8 cellular contexts compared by ENCODE assay signal in the genomic region with DNA sequence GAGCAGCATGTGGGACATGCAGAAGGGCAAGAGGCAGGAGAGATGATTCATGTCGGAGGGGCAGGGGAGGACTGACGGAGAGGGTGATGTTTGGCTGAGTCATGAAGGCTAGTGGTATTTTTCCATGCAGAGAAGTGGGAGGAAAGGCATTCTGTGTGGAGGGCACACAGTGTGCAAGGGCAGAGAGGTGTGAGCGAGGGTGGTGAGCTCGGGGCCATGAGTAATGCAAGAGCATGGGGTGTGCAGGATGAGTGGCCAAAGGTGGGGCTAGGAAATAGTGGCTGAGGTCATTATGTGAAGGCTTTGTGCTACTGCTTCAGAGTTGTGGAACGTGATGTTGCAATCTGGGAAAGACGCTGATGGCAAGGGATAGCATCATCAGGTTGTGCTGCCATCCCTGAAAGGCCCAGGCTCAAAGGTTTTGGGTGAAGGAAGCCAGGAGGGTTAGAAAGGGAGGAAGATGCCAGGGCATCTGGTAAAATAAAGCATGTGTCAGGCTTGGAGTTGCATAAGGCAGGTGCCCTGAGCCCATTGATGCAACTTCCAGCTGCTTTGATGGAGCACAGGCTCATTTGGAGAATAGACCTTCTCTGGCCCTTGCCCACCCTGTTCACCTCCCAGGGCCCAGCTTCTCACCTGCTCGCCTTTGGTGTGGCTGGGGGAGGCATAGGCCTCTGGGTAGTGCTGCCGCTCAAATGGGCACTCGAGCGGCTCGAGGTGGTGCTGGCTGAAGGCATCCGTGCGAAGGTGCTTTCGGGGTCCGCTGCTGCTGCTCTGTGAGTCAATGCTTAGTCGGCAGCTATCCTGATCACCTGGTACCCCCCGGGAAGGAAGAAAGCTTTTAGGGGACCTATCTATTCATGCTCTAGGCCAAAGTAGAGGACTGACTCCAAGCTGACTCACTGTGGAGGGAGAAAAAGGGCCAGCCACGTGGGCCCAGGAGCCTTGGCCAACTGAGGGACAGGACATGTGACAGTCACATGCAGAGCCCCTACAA. TPM values are rescaled to one million over a fixed set of nuclear protein-coding genes. Genes with fewer than 3 reads are reported as not detected.
DNase-seq lines count a peak whose midpoint lies in the region; ATAC-seq lines count a peak whose summit lies in the region.

No MANE protein-coding gene starts in this region.

- H3K27me3 Mint-ChIP-seq in activated naive CD8-positive, alpha-beta T cell treated with anti-CD3 and anti-CD28 coated beads for 36 hours: no peaks in the 10 kb centered on the region
- no peaks in the 10 kb centered on the region for H3K27me3 Mint-ChIP-seq in naive thymus-derived CD8-positive, alpha-beta T cell

- H3K9me3 Mint-ChIP-seq in activated naive CD8-positive, alpha-beta T cell treated with anti-CD3 and anti-CD28 coated beads for 36 hours: no peaks in the 10 kb centered on the region
- no peaks in the 10 kb centered on the region for H3K9me3 Mint-ChIP-seq in naive thymus-derived CD8-positive, alpha-beta T cell

- POLR2A ChIA-PET in naive thymus-derived CD8-positive, alpha-beta T cell (lab: Charles Lee): interaction anchor here (1.2 kb wide), 1 partner anchor 24 kb away, joined by 3 read pairs; no protein-coding TSS in a partner anchor

- H3K4me1 Mint-ChIP-seq in activated naive CD8-positive, alpha-beta T cell treated with anti-CD3 and anti-CD28 coated beads for 36 hours: peaks cover 26% of the 10 kb centered on the region
- H3K4me1 Mint-ChIP-seq in naive thymus-derived CD8-positive, alpha-beta T cell: peaks cover 0 to 41% (median 13%) of the 10 kb centered on the region in 4 donors

- ATAC-seq in naive thymus-derived CD8-positive, alpha-beta T cell: no peak

- peak overlapping the region; percentile 11 for H3K4me3 Mint-ChIP-seq in activated naive CD8-positive, alpha-beta T cell treated with anti-CD3 and anti-CD28 coated beads for 36 hours
- no peak overlapping the region for H3K4me3 Mint-ChIP-seq in naive thymus-derived CD8-positive, alpha-beta T cell

- H3K27ac Mint-ChIP-seq in activated naive CD8-positive, alpha-beta T cell treated with anti-CD3 and anti-CD28 coated beads for 36 hours: peak overlapping the region; percentile 59
- peak overlapping the region in 5 of 10 donors; percentile 4 to 66 (median 6) for H3K27ac Mint-ChIP-seq in naive thymus-derived CD8-positive, alpha-beta T cell

- DNase-seq in Ammon's horn (ENCODE audit: low spot score): peak; percentile 69
- DNase-seq in NCI-H226: peak; percentile 100
- peak; percentile 61 for DNase-seq in activated naive CD8-positive, alpha-beta T cell treated with anti-CD3 and anti-CD28 coated beads for 36 hours
- peak; percentile 97 for DNase-seq in hepatic stellate cell (ENCODE audit: low spot score)
- peak; percentile 28 to 33 for DNase-seq in stimulated activated CD4-positive, alpha-beta T cell treated with anti-CD3 and anti-CD28 coated beads, Interleukin-1b, Interleukin-23, amount 100 ng/mL, for 4 hours (ENCODE audit: low read depth in 2 of 2)
- no peak for DNase-seq in NCI-H1048 (lab: John Stamatoyannopoulos, UW)
- no peak for DNase-seq in naive thymus-derived CD8-positive, alpha-beta T cell
- DNase-seq in globus pallidus (ENCODE audit: low spot score): no peak

- H3K36me3 Mint-ChIP-seq in activated naive CD8-positive, alpha-beta T cell treated with anti-CD3 and anti-CD28 coated beads for 36 hours: peaks cover 25% of the 10 kb centered on the region
- H3K36me3 Mint-ChIP-seq in naive thymus-derived CD8-positive, alpha-beta T cell: peaks cover 0 to 22% (median 0%) of the 10 kb centered on the region in 3 donors

RNA-seq across cellular contexts. Expression of a gene that starts 37.5 kb away (rescaled TPM):
- 1 to 10 TPM; 2.0 to 2.3 TPM for total RNA-seq in activated naive CD8-positive, alpha-beta T cell treated with anti-CD3 and anti-CD28 coated beads for 36 hours
- total RNA-seq in naive thymus-derived CD8-positive, alpha-beta T cell: 1 to 10 TPM in 1 of 2 experiments, under 1 TPM in 1; 0.82 to 1.6 TPM
- under 1 TPM; 0.52 to 0.73 (median 0.68) TPM for polyA plus RNA-seq in naive thymus-derived CD8-positive, alpha-beta T cell

Comparison
In these comparisons a context has a peak if more than half of its experiments do, and no peak if none do; other contexts are left out.
1. DNase-seq: peak in Ammon's horn (single experiment), NCI-H226 (single experiment), activated naive CD8-positive, alpha-beta T cell treated with anti-CD3 and anti-CD28 coated beads for 36 hours (single experiment), hepatic stellate cell (single experiment) and stimulated activated CD4-positive, alpha-beta T cell treated with anti-CD3 and anti-CD28 coated beads, Interleukin-1b, Interleukin-23, amount 100 ng/mL, for 4 hours (2 of 2); none in NCI-H1048 (single experiment), naive thymus-derived CD8-positive, alpha-beta T cell (0 of 10) and globus pallidus (single experiment).